ENCODE assay signal across 8 cellular contexts in genomic region chr17:73369817-73370490, GRCh38. TPM values are rescaled to one million over a fixed set of nuclear protein-coding genes. Genes with fewer than 3 reads are reported as not detected.
DNase-seq lines count a peak whose midpoint lies in the region; ATAC-seq, FAIRE-seq and TF ChIP-seq lines count a peak whose summit lies in the region.
"Not testable (repeated sequence)": the region's sequence is repeated elsewhere in the genome, so short reads cannot be mapped to it uniquely, and the experiment has no call there.

No MANE protein-coding gene starts in this region.

- not testable (repeated sequence) for H3K9me3 ChIP-seq in GM12878 (replicated peaks; ENCODE audit: control insufficient read depth, insufficient read depth, low read length); right atrium auricular region; upper lobe of right lung

- TF ChIP-seq POLR2A in GM12878 (IDR thresholded peaks at IDR 0.05; ENCODE audit: low read depth, low read length) = not testable (repeated sequence)

- TF ChIP-seq EP300 in GM12878 (IDR thresholded peaks at IDR 0.05; ENCODE audit: borderline replicate concordance in 1 of 2, control insufficient read depth in 1 of 2, low read depth in 2 of 2, low read length in 2 of 2) = not testable (repeated sequence)

- CTCF ChIA-PET in GM12878 (lab: Yijun Ruan, JAX) = interaction anchor here (0.5 to 17.4 kb wide), 49 partner anchors 8 to 1001 kb away, joined by 3 to 365 read pairs (median 5); partner anchors contain the start of genes CDC42EP4 and CPSF4L

- in situ Hi-C loops in GM12878 (cut with MboI) = loop anchor here (5.0 kb wide), 2 partner anchors 118 to 643 kb away; no protein-coding TSS in a partner anchor

- TF ChIP-seq RAD21 in GM12878 (IDR thresholded peaks at IDR 0.05; ENCODE audit: insufficient read depth, low read depth, low read length) = peak; percentile 95

- intact Hi-C loops in GM12878 (cut with micrococcal nuclease; ENCODE audit: unreplicated experiment) (loop anchor here (1.0 to 5.0 kb wide), 5 partner anchors 58 to 643 kb away; partner anchors contain the start of gene CDC42EP4), upper lobe of right lung (cut with DNase I) (loop anchor here (2.0 kb wide), 1 partner anchor 113 kb away; no protein-coding TSS in a partner anchor)

- RAD21 ChIA-PET in GM12878 (lab: Charles Lee; ENCODE audit: unreplicated experiment) = interaction anchor here (0.6 to 10.5 kb wide), 32 partner anchors 7 to 813 kb away, joined by 3 to 218 read pairs (median 4); partner anchors contain the start of genes CDC42EP4, COG1 and CPSF4L

- SMC1A ChIA-PET in GM12878 (lab: Charles Lee; ENCODE audit: uncharacterized antibody, unreplicated experiment) = interaction anchor here (0.7 to 13.2 kb wide), 33 partner anchors 21 to 813 kb away, joined by 3 to 261 read pairs (median 5); partner anchors contain the start of gene CPSF4L

- H3K4me2 ChIP-seq in GM12878 (ENCODE audit: control insufficient read depth, insufficient read depth) = not testable (repeated sequence)

- H2AFZ ChIP-seq in GM12878 (ENCODE audit: control insufficient read depth, low read depth, low read length) = not testable (repeated sequence)

- H3K9ac ChIP-seq in GM12878 (ENCODE audit: control insufficient read depth, insufficient read depth, low read length) = not testable (repeated sequence)

- BruUV-seq in GM12878 (replicated peaks; lab: Mats Ljungman, UMichigan) = not testable (repeated sequence)

- ATAC-seq in HG03432 (IDR thresholded peaks at IDR 0.05; ENCODE audit: unreplicated experiment) = peak; percentile 44
- peak; percentile 94 for ATAC-seq in GM12878
- peak; percentile 90 for ATAC-seq in upper lobe of right lung

- POLR2A ChIA-PET in GM12878 (lab: Charles Lee) = interaction anchor here (0.5 to 1.9 kb wide), 5 partner anchors 29 to 178 kb away, joined by 3 to 7 read pairs (median 4); no protein-coding TSS in a partner anchor

- peak; percentile 51 for DNase-seq in GDM1 (lab: John Stamatoyannopoulos, UW)
- DNase-seq in NCI-H460 (ENCODE audit: extremely low read depth, low read depth) = peak; percentile 72
- peak; percentile 15 for DNase-seq in GM12878 (ENCODE audit: low read depth, low spot score)
- peak; percentile 95 for DNase-seq in right atrium auricular region (ENCODE audit: low spot score)
- DNase-seq in pulmonary artery endothelial cell (ENCODE audit: low read depth, low spot score) = peak; percentile 7
- DNase-seq in upper lobe of right lung = peak; percentile 90

- H3K4me1 ChIP-seq in GM12878 (ENCODE audit: control insufficient read depth, insufficient read depth, low read length); upper lobe of right lung: not testable (repeated sequence)
- H3K4me1 ChIP-seq in right atrium auricular region = peaks cover 0 to 30% of the 10 kb centered on the region in 2 donors

- FAIRE-seq in GM12878 (lab: Jason Lieb, UNC) = peak; percentile 81

- TF ChIP-seq CTCF in WI38 (IDR thresholded peaks at IDR 0.05; ENCODE audit: low read depth, low read length) (peak; percentile 52), GM12878 (IDR thresholded peaks at IDR 0.05 in 2 of 3, conservative IDR thresholded peaks at IDR 0.05 in 1 of 3; ENCODE audit: control insufficient read depth in 2 of 3, extremely low read depth in 1 of 3, insufficient read depth in 1 of 3, low read depth in 3 of 3, low read length in 3 of 3) (peak; percentile 78 to 93 (median 78)), right atrium auricular region (IDR thresholded peaks at IDR 0.05) (peak; percentile 82 to 95), upper lobe of right lung (IDR thresholded peaks at IDR 0.05) (peak; percentile 90)

- not testable (repeated sequence) for H4K20me1 ChIP-seq in GM12878 (ENCODE audit: control insufficient read depth, insufficient read depth)

- 36% methylated on average over 14 of the region's 14 CpGs for WGBS in GM12878 (ENCODE audit: insufficient coverage, insufficient replicate concordance, low lambda C conversion rate, missing lambda C conversion rate)

- not testable (repeated sequence) for H3K27ac ChIP-seq in GM12878 (ENCODE audit: control insufficient read depth, insufficient read depth); right atrium auricular region; upper lobe of right lung

- H3K79me2 ChIP-seq in GM12878 (ENCODE audit: control insufficient read depth, insufficient read depth, low read length) = not testable (repeated sequence)

- H3K4me3 ChIP-seq in WI38 (ENCODE audit: low read depth, low read length); GM12878; right atrium auricular region; upper lobe of right lung: not testable (repeated sequence)

- not testable (repeated sequence) for H3K27me3 ChIP-seq in GM12878 (replicated peaks in 1 of 2; ENCODE audit: control insufficient read depth in 2 of 2, insufficient read depth in 2 of 2, low read length in 1 of 2); right atrium auricular region; upper lobe of right lung

- H3K36me3 ChIP-seq in GM12878 (ENCODE audit: control insufficient read depth in 2 of 2, insufficient read depth in 2 of 2, low read length in 1 of 2); right atrium auricular region; upper lobe of right lung: not testable (repeated sequence)

TF ChIP-seq in GM12878, 131 proteins besides CTCF, POLR2A, EP300 and RAD21:
- TF ChIP-seq GATAD2B (conservative IDR thresholded peaks at IDR 0.05; ENCODE audit: low read depth) (0 out of 2 replicates have a peak, but pooled peaks have one; percentile 15), RELA (IDR thresholded peaks at IDR 0.05; ENCODE audit: borderline replicate concordance, partially characterized antibody) (peak; percentile 59), MEF2B (IDR thresholded peaks at IDR 0.05; ENCODE audit: partially characterized antibody, poor library complexity, severe bottlenecking) (peak; percentile 11), RUNX3 (IDR thresholded peaks at IDR 0.05; ENCODE audit: low read length) (0 out of 2 replicates have a peak, but pooled peaks have one; percentile 5), NBN (IDR thresholded peaks at IDR 0.05) (0 out of 2 replicates have a peak, but pooled peaks have one; percentile 27), SMARCA5 (IDR thresholded peaks at IDR 0.05) (0 out of 2 replicates have a peak, but pooled peaks have one; percentile 23), SMC3 (IDR thresholded peaks at IDR 0.05; ENCODE audit: borderline replicate concordance, low read length) (peak; percentile 99), RB1 (IDR thresholded peaks at IDR 0.05; ENCODE audit: borderline replicate concordance) (0 out of 2 replicates have a peak, but pooled peaks have one; percentile 46), TCF12 (IDR thresholded peaks at IDR 0.05; ENCODE audit: low read depth, low read length) (0 out of 2 replicates have a peak, but pooled peaks have one; percentile 41), PAX5 (IDR thresholded peaks at IDR 0.05; ENCODE audit: borderline replicate concordance, low read depth, low read length) (peak; percentile 67; the same call in 1 of the 2 replicates), FOXM1 (IDR thresholded peaks at IDR 0.05; ENCODE audit: low read depth, low read length) (peak; percentile 51; the same call in 1 of the 2 replicates), HDGF (IDR thresholded peaks at IDR 0.05) (0 out of 2 replicates have a peak, but pooled peaks have one; percentile 1)

RNA-seq across cellular contexts. Expression of gene CDC42EP4, which starts 58.2 kb away (rescaled TPM):
- total RNA-seq in NCI-H460 (2014; rRNA removed; shearing (Covaris generic)) = 49.3 and 50.9 TPM in 2 replicates
- polyA plus RNA-seq in NCI-H460 (2014; cell fraction: nucleus; rRNA removed) = 16.4 and 21.4 TPM in 2 replicates
- total RNA-seq in GM12878 (2013; cell fraction: nucleolus; rRNA removed) = 31.6 and 35.8 TPM in 2 replicates
- total RNA-seq in GM12878 (2014; rRNA removed) (2.7 and 3.1 TPM in 2 replicates), GM12878 (2014; rRNA removed; fragmentation: Illumina TruSeq; extraction: Trizol) (0.97 and 1.3 TPM in 2 replicates), GM12878 (2021) (3.0 and 3.5 TPM in 2 replicates), right atrium auricular region (10 to 100 TPM; 35.4 to 56.0 TPM), pulmonary artery endothelial cell (21.4 and 34.2 TPM in 2 replicates), upper lobe of right lung (59.0 TPM)
- 0.71 TPM for polyA plus RNA-seq in GM12878 (2011; ENCODE audit: low read depth)
- polyA plus RNA-seq in GM12878 (2011; rRNA removed) (5.9 and 7.1 TPM in 2 replicates), GM12878 (2014; fragmentation: Illumina TruSeq; extraction: Trizol) (1.4 TPM in 2 replicates), GM12878 (2014; fragmentation: Nextera tagmentation; extraction: Ambion mirVana) (under 1 TPM; 0.05 to 0.20 TPM), GM12878 (2014; rRNA removed) (2.5 and 2.8 TPM in 2 replicates), GM12878 (2016; fragmentation: Nextera tagmentation; extraction: Ambion mirVana) (1 to 10 TPM; 3.7 to 3.8 TPM)
- polyA plus RNA-seq in GM12878 (2011; cell fraction: cytosol; rRNA removed) = 8.1 and 10.0 TPM in 2 replicates
- polyA plus RNA-seq in GM12878 (2011; cell fraction: nucleus; rRNA removed) = 11.7 and 13.6 TPM in 2 replicates
- 1.1 and 2.5 TPM in 2 replicates for polyA plus RNA-seq in GM12878 (2012)
- 9.4 and 26.8 TPM in 2 replicates for polyA minus RNA-seq in GM12878 (2011; rRNA and poly(A)+ RNA removed)
- polyA minus RNA-seq in GM12878 (2011; cell fraction: cytosol; rRNA and poly(A)+ RNA removed) = 6.2 and 7.5 TPM in 2 replicates
- 13.8 and 28.0 TPM in 2 replicates for polyA minus RNA-seq in GM12878 (2011; cell fraction: nucleus; rRNA and poly(A)+ RNA removed)

Comparison
In these comparisons a context has a peak if more than half of its experiments do, and no peak if none do; other contexts are left out.
1. DNase-seq: peak in every context shown above with its lines; median percentile 95 in right atrium auricular region; 90 in upper lobe of right lung; 72 in NCI-H460; 51 in GDM1; 15 in GM12878; 7 in pulmonary artery endothelial cell.
2. ATAC-seq: peak in every context shown above with its lines; median percentile 94 in GM12878; 90 in upper lobe of right lung; 44 in HG03432.